Comparison of ENCODE assay signal across 1 cellular context in the genomic region with DNA sequence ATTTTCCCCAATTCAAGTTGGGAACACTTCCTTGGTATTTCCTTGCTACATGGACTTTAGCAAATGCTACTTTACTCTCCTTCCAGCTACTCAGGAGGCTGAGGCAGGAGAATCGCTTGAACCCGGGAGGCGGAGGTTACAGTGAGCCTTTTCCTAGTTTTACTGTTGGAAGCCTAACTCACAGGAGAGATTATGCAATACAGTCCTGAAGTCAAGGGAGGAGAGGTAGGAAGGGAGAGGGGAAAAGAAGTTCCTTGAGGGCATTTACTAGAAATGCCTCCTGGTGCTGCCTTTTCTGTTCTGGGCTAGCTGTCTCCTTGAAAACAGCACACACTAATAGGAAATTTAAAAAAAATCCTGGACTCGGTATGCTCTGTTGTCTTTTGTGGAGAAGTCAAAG.
TF ChIP-seq lines count a peak whose summit lies in the region.

No MANE protein-coding gene starts in this region.

TF ChIP-seq in H1, 55 proteins besides CTCF, POLR2A, EP300 and RAD21:
- no peak for TF ChIP-seq EZH2 (IDR thresholded peaks at IDR 0.05; ENCODE audit: low read depth, low read length, severe bottlenecking)
- TF ChIP-seq SP2 (IDR thresholded peaks at IDR 0.05; ENCODE audit: low read length), result no peak
- peak; percentile 70 for TF ChIP-seq CEBPB (IDR thresholded peaks at IDR 0.05; ENCODE audit: low read depth, low read length)
